ENCODE assay signal across 22 cellular contexts in genomic region chr1:180352588-180352987, GRCh38.
DNase-seq lines count a peak whose midpoint lies in the region; ATAC-seq, FAIRE-seq and TF ChIP-seq lines count a peak whose summit lies in the region.
"Had no signal": no experiment of that assay in that cellular context is flagged by ENCODE, and none has a peak within 500 bp of the region (broad histone marks: within the 10 kb centered on the region; RNA-seq: fewer than 3 reads in every experiment).

No MANE protein-coding gene starts in this region.

- no peak overlapping the region for H2AFZ ChIP-seq in H1 (ENCODE audit: low read length)
- H2AFZ ChIP-seq: GM23248 had no signal

- H3K9me3 ChIP-seq in H1 (ENCODE audit: insufficient read depth in 2 of 2, low read depth in 1 of 2, low read length in 1 of 2) (no peaks in the 10 kb centered on the region), gastroesophageal sphincter (no peaks in the 10 kb centered on the region)
- H3K9me3 ChIP-seq: BLaER1 had no signal

- no peaks in the 10 kb centered on the region for H3K9me3 Mint-ChIP-seq in natural killer cell treated with Interleukin-12 subunit alpha and Interleukin-12 subunit beta and Interleukin-15 and Interleukin-18, amount 100 ng/mL, for 72 hours
- H3K9me3 Mint-ChIP-seq: CD8-positive, alpha-beta T cell had no signal

- H3K23ac ChIP-seq in H1 (ENCODE audit: insufficient read length): no peak overlapping the region

- no peak overlapping the region for H4K8ac ChIP-seq in H1 (ENCODE audit: extremely low read depth, insufficient read depth, low read length)

- H3K23me2 ChIP-seq in H1 (ENCODE audit: low read depth, low read length): no peaks in the 10 kb centered on the region; the same call in 1 of the 2 replicates

- WGBS in H1 (ENCODE audit: extremely low coverage in 1 of 2, insufficient coverage in 1 of 2, insufficient read length in 1 of 2, insufficient replicate concordance in 2 of 2, low coverage in 1 of 2, low lambda C conversion rate in 2 of 2, missing lambda C conversion rate in 1 of 2), 2 experiments: 98% methylated on average over 2 of the region's 2 CpGs; no CpG with 5 or more reads in 1 of the 2 experiments
- WGBS in gastroesophageal sphincter (ENCODE audit: low coverage in 1 of 2), 2 donors: 92 to 96% methylated on average over 2 of the region's 2 CpGs

- no peak overlapping the region for H3K4me3 ChIP-seq in H1 (ENCODE audit: extremely low read depth in 1 of 4, insufficient read depth in 2 of 4, low read depth in 3 of 4, low read length in 4 of 4)
- H3K4me3 ChIP-seq in gastroesophageal sphincter: no peak overlapping the region
- H3K4me3 ChIP-seq: BLaER1, GM12878, GM23248 had no signal

- H3K79me2 ChIP-seq in H1 (ENCODE audit: control insufficient read depth in 1 of 2, insufficient read depth in 2 of 2, low read length in 2 of 2): no peaks in the 10 kb centered on the region; a peak in 1 of 4 replicates

- H3K4me1 Mint-ChIP-seq in natural killer cell treated with Interleukin-12 subunit alpha and Interleukin-12 subunit beta and Interleukin-15 and Interleukin-18, amount 100 ng/mL, for 72 hours (ENCODE audit: low read depth in 2 of 2): no peaks in the 10 kb centered on the region

- ATAC-seq in gastroesophageal sphincter (no peak), HG03175 (IDR thresholded peaks at IDR 0.05; ENCODE audit: unreplicated experiment) (no peak)
- ATAC-seq in natural killer cell treated with Interleukin-12 subunit alpha and Interleukin-12 subunit beta and Interleukin-15 and Interleukin-18, amount 100 ng/mL, for 72 hours: no peak
- ATAC-seq: CD8-positive, alpha-beta T cell; GM12878 had no signal

- no peak overlapping the region for H2BK12ac ChIP-seq in H1 (ENCODE audit: low read depth, low read length)

- no peak overlapping the region for H3K9ac ChIP-seq in H1 (replicated peaks in 1 of 4; ENCODE audit: extremely low read depth in 1 of 4, low read depth in 3 of 4, low read length in 3 of 4)
- H3K9ac ChIP-seq: BLaER1, GM23248 had no signal

- no peak overlapping the region for H3K14ac ChIP-seq in H1 (ENCODE audit: insufficient read length)

- no peak overlapping the region for H3K56ac ChIP-seq in H1 (replicated peaks; ENCODE audit: insufficient read length, low read depth, low read length)

- no peak overlapping the region for H4K91ac ChIP-seq in H1 (replicated peaks; ENCODE audit: insufficient read length, low read length)

- H2BK5ac ChIP-seq in H1 (ENCODE audit: low read depth, low read length): no peak overlapping the region

- no peak overlapping the region for H2AK5ac ChIP-seq in H1 (ENCODE audit: low read depth, low read length)

- H2BK120ac ChIP-seq in H1 (replicated peaks; ENCODE audit: low read depth, low read length): no peak overlapping the region

- POLR2A ChIA-PET in H1 (lab: Charles Lee; ENCODE audit: partially characterized antibody): no interaction called here

- H4K20me1 ChIP-seq in H1 (replicated peaks in 1 of 2; ENCODE audit: control insufficient read depth in 1 of 2, insufficient read depth in 2 of 2, low read length in 2 of 2): no peaks in the 10 kb centered on the region
- H4K20me1 ChIP-seq: BLaER1 had no signal

- H3K36me3 ChIP-seq in H1 (ENCODE audit: control insufficient read depth in 2 of 4, insufficient read depth in 4 of 4, low read length in 3 of 4) (no peaks in the 10 kb centered on the region), gastroesophageal sphincter (no peaks in the 10 kb centered on the region)

- H3K27ac Mint-ChIP-seq in natural killer cell treated with Interleukin-12 subunit alpha and Interleukin-12 subunit beta and Interleukin-15 and Interleukin-18, amount 100 ng/mL, for 72 hours: no peak overlapping the region
- H3K27ac Mint-ChIP-seq: CD8-positive, alpha-beta T cell had no signal

- H2BK20ac ChIP-seq in H1 (ENCODE audit: low read length): no peak overlapping the region

- no peaks in the 10 kb centered on the region for H3K27me3 Mint-ChIP-seq in natural killer cell treated with Interleukin-12 subunit alpha and Interleukin-12 subunit beta and Interleukin-15 and Interleukin-18, amount 100 ng/mL, for 72 hours

- TF ChIP-seq CTCF in D721Med (IDR thresholded peaks at IDR 0.05; ENCODE audit: insufficient read depth, missing control alignments): no peak
- TF ChIP-seq CTCF in H1 (IDR thresholded peaks at IDR 0.05; ENCODE audit: control extremely low read depth in 1 of 3, insufficient read depth in 1 of 3, low read depth in 1 of 3, low read length in 3 of 3): no peak
- no peak for TF ChIP-seq CTCF in gastroesophageal sphincter (IDR thresholded peaks at IDR 0.05)

- no peak overlapping the region for H3K4me3 Mint-ChIP-seq in natural killer cell treated with Interleukin-12 subunit alpha and Interleukin-12 subunit beta and Interleukin-15 and Interleukin-18, amount 100 ng/mL, for 72 hours
- H3K4me3 Mint-ChIP-seq: CD14-positive monocyte; CD8-positive, alpha-beta T cell had no signal

- TF ChIP-seq POLR2A in H1 (IDR thresholded peaks at IDR 0.05; ENCODE audit: control extremely low read depth in 1 of 2, low read depth in 2 of 2, low read length in 2 of 2): no peak
- TF ChIP-seq POLR2A in gastroesophageal sphincter (IDR thresholded peaks at IDR 0.05): no peak

- TF ChIP-seq EP300 in H1 (IDR thresholded peaks at IDR 0.05; ENCODE audit: borderline replicate concordance in 1 of 2, low read depth in 2 of 2, low read length in 2 of 2) (no peak), gastroesophageal sphincter (IDR thresholded peaks at IDR 0.05) (no peak)

- H3K4ac ChIP-seq in H1 (replicated peaks; ENCODE audit: insufficient read length, low read depth, low read length): no peak overlapping the region

- no peak overlapping the region for H2BK15ac ChIP-seq in H1 (ENCODE audit: low read length)

- no peaks in the 10 kb centered on the region; the same call in 1 of the 2 replicates for H3K79me1 ChIP-seq in H1 (ENCODE audit: low read depth, low read length)

- no peaks in the 10 kb centered on the region for H3K27me3 ChIP-seq in H1 (replicated peaks in 1 of 4; ENCODE audit: control insufficient read depth in 3 of 4, extremely low read depth in 1 of 4, insufficient read depth in 3 of 4, low read length in 3 of 4)
- H3K27me3 ChIP-seq in gastroesophageal sphincter: no peaks in the 10 kb centered on the region
- H3K27me3 ChIP-seq: BLaER1 had no signal

- no peak overlapping the region for H3K27ac ChIP-seq in H1 (ENCODE audit: low read depth, low read length)
- H3K27ac ChIP-seq in gastroesophageal sphincter: no peak overlapping the region
- H3K27ac ChIP-seq: 22Rv1, BLaER1, GM23248 had no signal

- CTCF ChIA-PET in H1 (lab: Charles Lee; ENCODE audit: partially characterized antibody): interaction anchor here (1.1 to 3.9 kb wide), 2 partner anchors 13 to 99 kb away, joined by 3 to 19 read pairs; no protein-coding TSS in a partner anchor

- peak; percentile 93 for FAIRE-seq in D721Med (lab: Jason Lieb, UNC)
- no peak for FAIRE-seq in H1 (lab: Jason Lieb, UNC)
- FAIRE-seq: GM12878, H54, HTR-8/SVneo had no signal

- peaks cover 0 to 5% (median 2%) of the 10 kb centered on the region in 4 experiments; a peak in 2 of 7 replicates for H3K4me1 ChIP-seq in H1 (replicated peaks in 1 of 4; ENCODE audit: control insufficient read depth in 3 of 4, insufficient read depth in 4 of 4, low read length in 3 of 4)
- no peaks in the 10 kb centered on the region for H3K4me1 ChIP-seq in gastroesophageal sphincter
- H3K4me1 ChIP-seq: BLaER1 had no signal

- no peak overlapping the region for H4K5ac ChIP-seq in H1 (ENCODE audit: insufficient read length, low read depth, low read length)

- TF ChIP-seq RAD21 in H1 (IDR thresholded peaks at IDR 0.05 in 1 of 2, conservative IDR thresholded peaks at IDR 0.05 in 1 of 2; ENCODE audit: low read depth in 2 of 2, low read length in 2 of 2): no peak

- H3K36me3 Mint-ChIP-seq in natural killer cell treated with Interleukin-12 subunit alpha and Interleukin-12 subunit beta and Interleukin-15 and Interleukin-18, amount 100 ng/mL, for 72 hours: no peaks in the 10 kb centered on the region

- no peak overlapping the region for H3K18ac ChIP-seq in H1 (ENCODE audit: extremely low read depth, low read length)

- DNase-seq in NCI-H2171 treated with DMSO at 0.1 percent for 48 hours (lab: John Stamatoyannopoulos, UW): peak; percentile 10
- DNase-seq in NCI-H2171 (lab: John Stamatoyannopoulos, UW): no peak
- no peak for DNase-seq in D721Med (ENCODE audit: insufficient read length, low spot score)
- peak; percentile 25 for DNase-seq in NCI-H69 (lab: John Stamatoyannopoulos, UW)
- no peak for DNase-seq in H1 (ENCODE audit: low read depth in 1 of 2, low spot score in 2 of 2)
- no peak for DNase-seq in natural killer cell treated with Interleukin-12 subunit alpha and Interleukin-12 subunit beta and Interleukin-15 and Interleukin-18, amount 100 ng/mL, for 72 hours (ENCODE audit: low spot score)
- DNase-seq: Calu3; CD8-positive, alpha-beta T cell; DMS 273 treated with DMSO at 0.1 percent for 48 hours; DMS53; DND-41; EL; GM23248; HCEC 1CT had no signal

- H3K4me2 ChIP-seq in H1 (ENCODE audit: insufficient read depth in 1 of 2, low read depth in 2 of 2, low read length in 2 of 2): no peak overlapping the region
- H3K4me2 ChIP-seq: BLaER1 had no signal

TF ChIP-seq in H1, 55 proteins besides CTCF, POLR2A, EP300 and RAD21:
- no peak for TF ChIP-seq EZH2 (IDR thresholded peaks at IDR 0.05; ENCODE audit: low read depth, low read length, severe bottlenecking)
- no peak for TF ChIP-seq SP4 (IDR thresholded peaks at IDR 0.05; ENCODE audit: low read length)
- no peak for TF ChIP-seq MAX (IDR thresholded peaks at IDR 0.05)
- no peak for TF ChIP-seq SRF (IDR thresholded peaks at IDR 0.05; ENCODE audit: low read depth, low read length)
- TF ChIP-seq NANOG (IDR thresholded peaks at IDR 0.05; ENCODE audit: insufficient read depth, low read depth, low read length, poor library complexity, severe bottlenecking): no peak
- no peak for TF ChIP-seq SP2 (IDR thresholded peaks at IDR 0.05; ENCODE audit: low read length)
- TF ChIP-seq MAFK (IDR thresholded peaks at IDR 0.05; ENCODE audit: low read depth, low read length): peak; percentile 45
- TF ChIP-seq CBX8 (IDR thresholded peaks at IDR 0.05; ENCODE audit: borderline replicate concordance, low read depth, low read length): no peak

Comparison
In these comparisons a context has a peak if more than half of its experiments do, and no peak if none do; other contexts are left out.
1. DNase-seq: peak in NCI-H2171 treated with DMSO at 0.1 percent for 48 hours (single experiment) and NCI-H69 (single experiment); none in NCI-H2171 (single experiment), D721Med (single experiment), H1 (0 of 2) and natural killer cell treated with Interleukin-12 subunit alpha and Interleukin-12 subunit beta and Interleukin-15 and Interleukin-18, amount 100 ng/mL, for 72 hours (single experiment).